Comparison of ENCODE assay signal across 9 cellular contexts in the genomic region with DNA sequence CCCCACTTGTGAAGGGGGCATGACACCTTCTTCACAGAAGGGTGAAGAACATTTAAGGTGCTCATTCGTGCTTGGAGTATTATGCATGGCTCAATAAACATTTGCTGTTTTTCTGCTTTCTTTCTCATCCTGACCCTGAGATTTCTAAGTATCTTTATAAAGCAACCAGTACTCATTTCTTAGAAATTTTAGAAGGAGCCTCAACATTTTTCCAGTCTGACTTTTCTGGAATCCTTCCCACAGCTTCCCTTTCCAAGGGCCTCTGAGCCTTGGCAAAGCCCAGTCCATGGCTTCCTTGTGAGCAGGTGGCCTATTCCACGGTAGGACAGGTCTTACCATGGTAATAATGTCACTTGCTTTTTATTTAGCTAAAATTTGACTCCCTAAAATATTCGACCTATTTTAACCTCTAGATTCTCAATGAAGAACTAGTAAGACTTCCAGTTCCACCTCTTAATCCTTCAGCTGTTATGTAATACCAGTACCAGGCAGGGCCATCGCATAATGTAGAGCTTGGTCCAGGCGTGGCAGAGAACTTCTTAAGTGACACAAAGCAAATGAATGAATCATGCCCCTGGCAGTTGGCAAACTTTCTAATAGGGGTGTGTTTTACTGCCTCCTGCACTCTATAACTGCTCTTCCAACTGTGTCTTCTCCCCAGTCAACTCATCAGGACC. TPM values are rescaled to one million over a fixed set of nuclear protein-coding genes. Genes with fewer than 3 reads are reported as not detected.
A peak's percentile ranks its signal among the peaks of the same experiment; 100 is the strongest.
DNase-seq lines count a peak whose midpoint lies in the region; ATAC-seq, FAIRE-seq and TF ChIP-seq lines count a peak whose summit lies in the region.
"Had no signal": no experiment of that assay in that cellular context is flagged by ENCODE, and none has a peak within 500 bp of the region (broad histone marks: within the 10 kb centered on the region; RNA-seq: fewer than 3 reads in every experiment).

No MANE protein-coding gene starts in this region.

- H3K36me3 ChIP-seq in body of pancreas (replicated peaks in 1 of 2; ENCODE audit: insufficient read depth in 1 of 2, low read depth in 2 of 2), result no peaks in the 10 kb centered on the region
- no peaks in the 10 kb centered on the region for H3K36me3 ChIP-seq in right lobe of liver

- no peaks in the 10 kb centered on the region for H3K9me3 ChIP-seq in body of pancreas
- no peaks in the 10 kb centered on the region for H3K9me3 ChIP-seq in right lobe of liver

- POLR2A ChIA-PET in AG04449 (lab: Yijun Ruan, JAX), result interaction anchor here (1.4 kb wide), 1 partner anchor 25 kb away, joined by 5 read pairs; no protein-coding TSS in a partner anchor

- H3K4me3 ChIP-seq in AG04449 (ENCODE audit: low read depth, low read length) (no peak overlapping the region), body of pancreas (no peak overlapping the region), right lobe of liver (peak overlapping the region in 1 of 3 donors; percentile 5)

- H3K27me3 ChIP-seq in body of pancreas (no peaks in the 10 kb centered on the region), right lobe of liver (no peaks in the 10 kb centered on the region)

- TF ChIP-seq CTCF in AG04449 (IDR thresholded peaks at IDR 0.05; ENCODE audit: insufficient read depth, low read length, missing control alignments) (no peak), body of pancreas (IDR thresholded peaks at IDR 0.05) (no peak), right lobe of liver (IDR thresholded peaks at IDR 0.05) (no peak)

- intact Hi-C loops in body of pancreas (cut with DNase I), result no loop called here
- intact Hi-C loops in right lobe of liver (cut with DNase I), result loop anchor here (5.0 to 10.0 kb wide), 2 partner anchors 71 to 79 kb away; no protein-coding TSS in a partner anchor
- intact Hi-C loops in activated T-helper 1 cell treated with anti-CD3 and anti-CD28 coated beads, Interleukin-12 subunit alpha, Interleukin-12 subunit beta, Interleukin-2, Interleukin-4 antibody, amounts not matched to agents 30 ng/mL and 10 ng/mL and 1 ng/mL, durations not matched to agents 14 hours and 24 hours and 36 hours (cut with micrococcal nuclease), result no loop called here

- ATAC-seq in body of pancreas, result peak; percentile 84
- peak; percentile 55 to 62 (median 58) for ATAC-seq in right lobe of liver
- ATAC-seq in HG02642 (IDR thresholded peaks at IDR 0.05; ENCODE audit: poor library complexity, unreplicated experiment), result no peak
- ATAC-seq in HG03135 (IDR thresholded peaks at IDR 0.05; ENCODE audit: unreplicated experiment), result no peak

- CTCF ChIA-PET in AG04449 (lab: Yijun Ruan, JAX), result interaction anchor here (0.6 to 6.0 kb wide), 13 partner anchors 10 to 352 kb away, joined by 3 to 34 read pairs (median 5); no protein-coding TSS in a partner anchor

- TF ChIP-seq POLR2A in body of pancreas (IDR thresholded peaks at IDR 0.05), result no peak
- TF ChIP-seq POLR2A in right lobe of liver (IDR thresholded peaks at IDR 0.05), result peak; percentile 11

- no peak overlapping the region for H3K4me3 Mint-ChIP-seq in activated T-helper 1 cell treated with anti-CD3 and anti-CD28 coated beads, Interleukin-12 subunit alpha, Interleukin-12 subunit beta, Interleukin-2, Interleukin-4 antibody, amounts not matched to agents 30 ng/mL and 10 ng/mL and 1 ng/mL, durations not matched to agents 14 hours and 24 hours and 36 hours
- H3K4me3 Mint-ChIP-seq: activated naive CD4-positive, alpha-beta T cell treated with anti-CD3 and anti-CD28 coated beads, Interleukin-2, amount 10 ng/mL, durations not matched to agents 7 days and 5 days had no signal

- DNase-seq in AG04449 (ENCODE audit: low read depth, low spot score) (peak; percentile 55), HTR-8/SVneo (ENCODE audit: insufficient read length, low spot score) (peak; percentile 63), body of pancreas (peak; percentile 70 to 89 (median 81)), right lobe of liver (peak in 1 of 3 donors; percentile 31), NCI-H1436 treated with DMSO at 0.1 percent for 48 hours (lab: John Stamatoyannopoulos, UW) (no peak)
- no peak for DNase-seq in activated T-helper 1 cell treated with anti-CD3 and anti-CD28 coated beads, Interleukin-12 subunit alpha, Interleukin-12 subunit beta, Interleukin-2, Interleukin-4 antibody, amounts not matched to agents 30 ng/mL and 10 ng/mL and 1 ng/mL, durations not matched to agents 14 hours and 24 hours and 36 hours (ENCODE audit: low spot score)
- DNase-seq: activated naive CD4-positive, alpha-beta T cell treated with anti-CD3 and anti-CD28 coated beads, Interleukin-2, amount 10 ng/mL, durations not matched to agents 7 days and 5 days had no signal

- H3K27me3 Mint-ChIP-seq in activated T-helper 1 cell treated with anti-CD3 and anti-CD28 coated beads, Interleukin-12 subunit alpha, Interleukin-12 subunit beta, Interleukin-2, Interleukin-4 antibody, amounts not matched to agents 30 ng/mL and 10 ng/mL and 1 ng/mL, durations not matched to agents 14 hours and 24 hours and 36 hours (ENCODE audit: insufficient read depth), result peaks cover 10% of the 10 kb centered on the region

- H3K9me3 Mint-ChIP-seq in activated T-helper 1 cell treated with anti-CD3 and anti-CD28 coated beads, Interleukin-12 subunit alpha, Interleukin-12 subunit beta, Interleukin-2, Interleukin-4 antibody, amounts not matched to agents 30 ng/mL and 10 ng/mL and 1 ng/mL, durations not matched to agents 14 hours and 24 hours and 36 hours, result no peaks in the 10 kb centered on the region
- H3K9me3 Mint-ChIP-seq: activated naive CD4-positive, alpha-beta T cell treated with anti-CD3 and anti-CD28 coated beads, Interleukin-2, amount 10 ng/mL, durations not matched to agents 7 days and 5 days had no signal

- peaks cover 8% of the 10 kb centered on the region for H3K4me1 Mint-ChIP-seq in activated T-helper 1 cell treated with anti-CD3 and anti-CD28 coated beads, Interleukin-12 subunit alpha, Interleukin-12 subunit beta, Interleukin-2, Interleukin-4 antibody, amounts not matched to agents 30 ng/mL and 10 ng/mL and 1 ng/mL, durations not matched to agents 14 hours and 24 hours and 36 hours (ENCODE audit: low read depth)
- H3K4me1 Mint-ChIP-seq: activated naive CD4-positive, alpha-beta T cell treated with anti-CD3 and anti-CD28 coated beads, Interleukin-2, amount 10 ng/mL, durations not matched to agents 7 days and 5 days had no signal

- peaks cover 76% of the 10 kb centered on the region for H3K4me1 ChIP-seq in body of pancreas
- H3K4me1 ChIP-seq in right lobe of liver, result peaks cover 0 to 34% (median 12%) of the 10 kb centered on the region in 4 donors

- H3K27ac Mint-ChIP-seq in activated T-helper 1 cell treated with anti-CD3 and anti-CD28 coated beads, Interleukin-12 subunit alpha, Interleukin-12 subunit beta, Interleukin-2, Interleukin-4 antibody, amounts not matched to agents 30 ng/mL and 10 ng/mL and 1 ng/mL, durations not matched to agents 14 hours and 24 hours and 36 hours, result no peak overlapping the region
- H3K27ac Mint-ChIP-seq: activated naive CD4-positive, alpha-beta T cell treated with anti-CD3 and anti-CD28 coated beads, Interleukin-2, amount 10 ng/mL, durations not matched to agents 7 days and 5 days had no signal

- 25 to 26% methylated on average over 5 of the region's 5 CpGs for WGBS in body of pancreas, 2 donors
- 16% methylated on average over 5 of the region's 5 CpGs for WGBS in right lobe of liver (ENCODE audit: insufficient coverage, low coverage, low lambda C conversion rate, missing lambda C conversion rate)

- H3K36me3 Mint-ChIP-seq in activated T-helper 1 cell treated with anti-CD3 and anti-CD28 coated beads, Interleukin-12 subunit alpha, Interleukin-12 subunit beta, Interleukin-2, Interleukin-4 antibody, amounts not matched to agents 30 ng/mL and 10 ng/mL and 1 ng/mL, durations not matched to agents 14 hours and 24 hours and 36 hours (ENCODE audit: low read depth), result no peaks in the 10 kb centered on the region
- H3K36me3 Mint-ChIP-seq: activated naive CD4-positive, alpha-beta T cell treated with anti-CD3 and anti-CD28 coated beads, Interleukin-2, amount 10 ng/mL, durations not matched to agents 7 days and 5 days had no signal

- H3K27ac ChIP-seq in body of pancreas (peak overlapping the region; percentile 37 to 80 (median 76)), right lobe of liver (peak overlapping the region; percentile 73 to 98 (median 93))

- FAIRE-seq in HTR-8/SVneo (lab: Jason Lieb, UNC), result peak; percentile 13

RNA-seq across cellular contexts. Expression of a gene that starts 1.0 kb away (rescaled TPM):
- 100 to 1,000 TPM in 1 of 2 donors, 10 to 100 TPM in 1; 53.2 to 149 TPM for total RNA-seq in body of pancreas
- 100 to 1,000 TPM; 210 to 473 (median 316) TPM for total RNA-seq in right lobe of liver
- total RNA-seq in activated T-helper 1 cell treated with anti-CD3 and anti-CD28 coated beads, Interleukin-12 subunit alpha, Interleukin-12 subunit beta, Interleukin-2, Interleukin-4 antibody, amounts not matched to agents 30 ng/mL and 10 ng/mL and 1 ng/mL, durations not matched to agents 14 hours and 24 hours and 36 hours, result not detected in 2 replicates

Comparison
In these comparisons a context has a peak if more than half of its experiments do, and no peak if none do; other contexts are left out.
1. DNase-seq: peak in AG04449 (single experiment), HTR-8/SVneo (single experiment) and body of pancreas (4 of 4); none in activated T-helper 1 cell treated with anti-CD3 and anti-CD28 coated beads, Interleukin-12 subunit alpha, Interleukin-12 subunit beta, Interleukin-2, Interleukin-4 antibody, amounts not matched to agents 30 ng/mL and 10 ng/mL and 1 ng/mL, durations not matched to agents 14 hours and 24 hours and 36 hours (single experiment) and NCI-H1436 treated with DMSO at 0.1 percent for 48 hours (single experiment).
2. ATAC-seq: peak in body of pancreas (single experiment) and right lobe of liver (4 of 4); none in HG02642 (single experiment) and HG03135 (single experiment).
3. RNA of a gene that starts 1.0 kb away (total RNA-seq): 210 to 473 TPM in right lobe of liver and 53.2 to 149 TPM in body of pancreas; not detected in activated T-helper 1 cell treated with anti-CD3 and anti-CD28 coated beads, Interleukin-12 subunit alpha, Interleukin-12 subunit beta, Interleukin-2, Interleukin-4 antibody, amounts not matched to agents 30 ng/mL and 10 ng/mL and 1 ng/mL, durations not matched to agents 14 hours and 24 hours and 36 hours; every median in the first group is over 10 times any median in the second.
4. intact Hi-C loops: an anchor here in right lobe of liver (5.0 to 10.0 kb wide); none called in body of pancreas and activated T-helper 1 cell treated with anti-CD3 and anti-CD28 coated beads, Interleukin-12 subunit alpha, Interleukin-12 subunit beta, Interleukin-2, Interleukin-4 antibody, amounts not matched to agents 30 ng/mL and 10 ng/mL and 1 ng/mL, durations not matched to agents 14 hours and 24 hours and 36 hours.